ENCODE assay signal across 8 cellular contexts in genomic region chr22:39254789-39255298, GRCh38. TPM values are rescaled to one million over a fixed set of nuclear protein-coding genes. Genes with fewer than 3 reads are reported as not detected.
DNase-seq lines count a peak whose midpoint lies in the region; ATAC-seq, FAIRE-seq and TF ChIP-seq lines count a peak whose summit lies in the region.

No MANE protein-coding gene starts in this region.

- H3K79me1 ChIP-seq in H1 (ENCODE audit: low read depth, low read length) (no peaks in the 10 kb centered on the region), trophoblast cell (ENCODE audit: low read length) (peaks cover 17% of the 10 kb centered on the region)

- H3K27ac ChIP-seq in H1 (ENCODE audit: low read depth, low read length), result no peak overlapping the region
- H3K27ac ChIP-seq in trophoblast cell (ENCODE audit: low read depth, low read length), result no peak overlapping the region

- H3K79me2 ChIP-seq in H1 (ENCODE audit: control insufficient read depth in 1 of 2, insufficient read depth in 2 of 2, low read length in 2 of 2) (no peaks in the 10 kb centered on the region), trophoblast cell (ENCODE audit: control insufficient read depth, insufficient read depth, low read length, poor library complexity) (no peaks in the 10 kb centered on the region)

- no peak for TF ChIP-seq POLR2A in H1 (IDR thresholded peaks at IDR 0.05; ENCODE audit: control extremely low read depth in 1 of 2, low read depth in 2 of 2, low read length in 2 of 2)

- H4K5ac ChIP-seq in H1 (ENCODE audit: insufficient read length, low read depth, low read length), result no peak overlapping the region

- peak overlapping the region; percentile 23; the same call in 1 of the 2 replicates for H2BK20ac ChIP-seq in H1 (ENCODE audit: low read length)

- H3K9me3 ChIP-seq in H1 (ENCODE audit: insufficient read depth in 2 of 2, low read depth in 1 of 2, low read length in 1 of 2), result no peaks in the 10 kb centered on the region
- no peaks in the 10 kb centered on the region for H3K9me3 ChIP-seq in trophoblast cell (ENCODE audit: insufficient read depth, low read depth, low read length)

- H3K4ac ChIP-seq in H1 (replicated peaks; ENCODE audit: insufficient read length, low read depth, low read length) (no peak overlapping the region), trophoblast cell (ENCODE audit: low read depth, low read length) (no peak overlapping the region)

- no peak overlapping the region for H4K12ac ChIP-seq in trophoblast cell (ENCODE audit: low read depth, low read length)

- ATAC-seq in HG02798 (IDR thresholded peaks at IDR 0.05; ENCODE audit: poor library complexity, unreplicated experiment), result no peak

- H2BK120ac ChIP-seq in H1 (replicated peaks; ENCODE audit: low read depth, low read length) (no peak overlapping the region), trophoblast cell (ENCODE audit: insufficient read depth, low read length, poor library complexity) (peak overlapping the region; percentile 65)

- H3K23ac ChIP-seq in H1 (ENCODE audit: insufficient read length) (no peak overlapping the region), trophoblast cell (ENCODE audit: low read length) (no peak overlapping the region)

- TF ChIP-seq RAD21 in H1 (IDR thresholded peaks at IDR 0.05 in 1 of 2, conservative IDR thresholded peaks at IDR 0.05 in 1 of 2; ENCODE audit: low read depth in 2 of 2, low read length in 2 of 2), result no peak

- H3K4me2 ChIP-seq in H1 (ENCODE audit: insufficient read depth in 1 of 2, low read depth in 2 of 2, low read length in 2 of 2) (no peak overlapping the region), trophoblast cell (ENCODE audit: low read length) (no peak overlapping the region)

- TF ChIP-seq EP300 in H1 (IDR thresholded peaks at IDR 0.05; ENCODE audit: borderline replicate concordance in 1 of 2, low read depth in 2 of 2, low read length in 2 of 2), result no peak

- H3K9ac ChIP-seq in H1 (replicated peaks in 1 of 4; ENCODE audit: extremely low read depth in 1 of 4, low read depth in 3 of 4, low read length in 3 of 4) (no peak overlapping the region), trophoblast cell (ENCODE audit: low read length) (no peak overlapping the region)

- H3K4me1 ChIP-seq in H1 (replicated peaks in 1 of 4; ENCODE audit: control insufficient read depth in 3 of 4, insufficient read depth in 4 of 4, low read length in 3 of 4), result peaks cover 0 to 24% (median 19%) of the 10 kb centered on the region in 4 experiments; a peak in 6 of 7 replicates
- peaks cover 19 to 23% of the 10 kb centered on the region in 2 experiments for H3K4me1 ChIP-seq in trophoblast cell (ENCODE audit: control insufficient read depth in 1 of 2, insufficient read depth in 2 of 2, low read length in 2 of 2)

- H2BK12ac ChIP-seq in H1 (ENCODE audit: low read depth, low read length) (peak overlapping the region; percentile 82), trophoblast cell (ENCODE audit: low read length) (peak overlapping the region; percentile 67)

- WGBS in H1 (ENCODE audit: extremely low coverage in 1 of 2, insufficient coverage in 1 of 2, insufficient read length in 1 of 2, insufficient replicate concordance in 2 of 2, low coverage in 1 of 2, low lambda C conversion rate in 2 of 2, missing lambda C conversion rate in 1 of 2), 2 experiments, result 69% methylated on average over 14 of the region's 15 CpGs; no CpG with 5 or more reads in 1 of the 2 experiments
- no CpG with 5 or more reads among the region's 15 CpGs for WGBS in trophoblast cell (ENCODE audit: extremely low coverage, insufficient coverage, insufficient read length)

- TF ChIP-seq CTCF in H1 (IDR thresholded peaks at IDR 0.05; ENCODE audit: control extremely low read depth in 1 of 3, insufficient read depth in 1 of 3, low read depth in 1 of 3, low read length in 3 of 3), result no peak

- H3K14ac ChIP-seq in H1 (ENCODE audit: insufficient read length) (no peak overlapping the region), trophoblast cell (ENCODE audit: low read length) (peak overlapping the region; percentile 57)

- peaks cover 0 to 10% (median 4%) of the 10 kb centered on the region in 4 experiments; a peak in 3 of 7 replicates for H3K27me3 ChIP-seq in H1 (replicated peaks in 1 of 4; ENCODE audit: control insufficient read depth in 3 of 4, extremely low read depth in 1 of 4, insufficient read depth in 3 of 4, low read length in 3 of 4)
- no peaks in the 10 kb centered on the region for H3K27me3 ChIP-seq in trophoblast cell (ENCODE audit: insufficient read depth, low read length)

- H3K23me2 ChIP-seq in H1 (ENCODE audit: low read depth, low read length), result no peaks in the 10 kb centered on the region; the same call in 1 of the 2 replicates

- H4K8ac ChIP-seq in H1 (ENCODE audit: extremely low read depth, insufficient read depth, low read length), result peak overlapping the region; percentile 18; the same call in 1 of the 2 replicates
- H4K8ac ChIP-seq in trophoblast cell (ENCODE audit: low read depth, low read length), result peak overlapping the region; percentile 56

- H2BK5ac ChIP-seq in H1 (ENCODE audit: low read depth, low read length) (peak overlapping the region; percentile 24; the same call in 1 of the 2 replicates), trophoblast cell (ENCODE audit: low read depth, low read length, poor library complexity) (peak overlapping the region; percentile 13)

- no peaks in the 10 kb centered on the region for H4K20me1 ChIP-seq in H1 (replicated peaks in 1 of 2; ENCODE audit: control insufficient read depth in 1 of 2, insufficient read depth in 2 of 2, low read length in 2 of 2)

- H3K4me3 ChIP-seq in H1 (ENCODE audit: extremely low read depth in 1 of 4, insufficient read depth in 2 of 4, low read depth in 3 of 4, low read length in 4 of 4) (no peak overlapping the region), trophoblast cell (ENCODE audit: low read depth, low read length) (no peak overlapping the region)

- no peaks in the 10 kb centered on the region for H3K36me3 ChIP-seq in H1 (ENCODE audit: control insufficient read depth in 2 of 4, insufficient read depth in 4 of 4, low read length in 3 of 4)
- no peaks in the 10 kb centered on the region for H3K36me3 ChIP-seq in trophoblast cell (ENCODE audit: control insufficient read depth in 1 of 2, insufficient read depth in 2 of 2, low read length in 2 of 2)

- CTCF ChIA-PET in H1 (lab: Charles Lee; ENCODE audit: partially characterized antibody), result interaction anchor here (0.8 to 1.6 kb wide), 5 partner anchors 10 to 121 kb away, joined by 3 to 4 read pairs (median 3); partner anchors contain the start of gene PDGFB

- in situ Hi-C loops in KBM-7 (cut with MboI; ENCODE audit: low pct_unique_long_range_greater_than_20kb, low sequenced_read_pairs), result no loop called here

- DNase-seq in activated T-cell treated with anti-CD3 and anti-CD28 coated beads, Interleukin-2, amount 50 U/mL, for 1 hour, result peak; percentile 34
- no peak for DNase-seq in activated T-cell treated with anti-CD3 and anti-CD28 coated beads for 4 hours
- DNase-seq in T1000 (lab: John Stamatoyannopoulos, UW), result peak; percentile 25
- DNase-seq in H1 (ENCODE audit: low read depth in 1 of 2, low spot score in 2 of 2), result no peak
- peak; percentile 21 to 33 for DNase-seq in trophoblast cell
- no peak for DNase-seq in KBM-7
- no peak for DNase-seq in globus pallidus (ENCODE audit: low spot score)

- H2BK15ac ChIP-seq in H1 (ENCODE audit: low read length), result no peak overlapping the region

- peak overlapping the region; percentile 19 for H4K91ac ChIP-seq in H1 (replicated peaks; ENCODE audit: insufficient read length, low read length)
- peak overlapping the region; percentile 76 for H4K91ac ChIP-seq in trophoblast cell (ENCODE audit: low read depth, low read length)

- no peak for FAIRE-seq in H1 (lab: Jason Lieb, UNC)

- no peak overlapping the region for H3K56ac ChIP-seq in H1 (replicated peaks; ENCODE audit: insufficient read length, low read depth, low read length)

- H2AFZ ChIP-seq in H1 (ENCODE audit: low read length), result no peak overlapping the region
- H2AFZ ChIP-seq in trophoblast cell (ENCODE audit: insufficient read depth, low read length, poor library complexity), result peak overlapping the region; percentile 49

- H3K18ac ChIP-seq in H1 (ENCODE audit: extremely low read depth, low read length) (peak overlapping the region; percentile 87), trophoblast cell (ENCODE audit: low read length) (peak overlapping the region; percentile 45)

- H2AK5ac ChIP-seq in H1 (ENCODE audit: low read depth, low read length) (0 out of 2 replicates have a peak overlapping the region, but pooled peaks have one; percentile 92), trophoblast cell (ENCODE audit: low read length) (peak overlapping the region; percentile 65)

- POLR2A ChIA-PET in H1 (lab: Charles Lee; ENCODE audit: partially characterized antibody), result interaction anchor here (0.6 to 5.3 kb wide), 7 partner anchors 12 to 63 kb away, joined by 3 to 40 read pairs (median 3); partner anchors contain the start of gene RPL3

TF ChIP-seq in H1, 55 proteins besides CTCF, POLR2A, EP300 and RAD21 (continues in another document):
- TF ChIP-seq TAF7 (optimal IDR thresholded peaks at IDR 0.05; ENCODE audit: borderline replicate concordance, low read depth, low read length) (no peak), SP4 (IDR thresholded peaks at IDR 0.05; ENCODE audit: low read length) (no peak), JUN (IDR thresholded peaks at IDR 0.05; ENCODE audit: low read depth, low read length) (0 out of 2 replicates have a peak, but pooled peaks have one; percentile 9), GTF2F1 (IDR thresholded peaks at IDR 0.05; ENCODE audit: borderline replicate concordance, low read depth, low read length) (no peak), SRF (IDR thresholded peaks at IDR 0.05; ENCODE audit: low read depth, low read length) (no peak), ATF3 (IDR thresholded peaks at IDR 0.05; ENCODE audit: insufficient read depth, low read depth, low read length) (no peak), MAX (IDR thresholded peaks at IDR 0.05) (no peak), YY1 (IDR thresholded peaks at IDR 0.05; ENCODE audit: low read depth, low read length) (no peak)

RNA-seq across cellular contexts. Expression of gene PDGFB, which starts 10.1 kb away (rescaled TPM):
- 8.5 and 9.6 TPM in 2 replicates for total RNA-seq in H1 (2021; fragmentation: NEBNext Ultra II Directional; extraction: Animal tissue kit (Norgen Biotek cat#: 25700))
- polyA plus RNA-seq in H1 (2011; rRNA removed), result 3.9 and 5.5 TPM in 2 replicates
- polyA plus RNA-seq in H1 (2011; cell fraction: cytosol; rRNA removed), result 6.1 TPM
- polyA plus RNA-seq in H1 (2011; cell fraction: nucleus; rRNA removed), result 10.9 TPM
- 2.6 to 3.9 TPM (median 3.8 TPM) in 4 replicates for polyA plus RNA-seq in H1 (2012, experiment 1 of 2)
- polyA plus RNA-seq in H1 (2012, experiment 2 of 2), result 4.1 TPM
- polyA plus RNA-seq in H1 (2013, experiment 1 of 2), result 4.9 TPM
- 6.0 TPM for polyA plus RNA-seq in H1 (2013, experiment 2 of 2)
- polyA minus RNA-seq in H1 (2011; rRNA and poly(A)+ RNA removed), result 3.0 and 5.3 TPM in 2 replicates
- polyA minus RNA-seq in H1 (2011; cell fraction: cytosol; rRNA and poly(A)+ RNA removed), result 5.7 TPM
- polyA minus RNA-seq in H1 (2011; cell fraction: nucleus; rRNA and poly(A)+ RNA removed), result 3.5 TPM
- polyA plus RNA-seq in trophoblast cell (2013), result 16.2 and 16.3 TPM in 2 replicates

Comparison
In these comparisons a context has a peak if more than half of its experiments do, and no peak if none do; other contexts are left out.
1. DNase-seq: peak in activated T-cell treated with anti-CD3 and anti-CD28 coated beads, Interleukin-2, amount 50 U/mL, for 1 hour (single experiment), T1000 (single experiment) and trophoblast cell (2 of 2); none in activated T-cell treated with anti-CD3 and anti-CD28 coated beads for 4 hours (single experiment), H1 (0 of 2), KBM-7 (single experiment) and globus pallidus (single experiment).